ENCODE assay signal across 1 cellular context in the genomic region with DNA sequence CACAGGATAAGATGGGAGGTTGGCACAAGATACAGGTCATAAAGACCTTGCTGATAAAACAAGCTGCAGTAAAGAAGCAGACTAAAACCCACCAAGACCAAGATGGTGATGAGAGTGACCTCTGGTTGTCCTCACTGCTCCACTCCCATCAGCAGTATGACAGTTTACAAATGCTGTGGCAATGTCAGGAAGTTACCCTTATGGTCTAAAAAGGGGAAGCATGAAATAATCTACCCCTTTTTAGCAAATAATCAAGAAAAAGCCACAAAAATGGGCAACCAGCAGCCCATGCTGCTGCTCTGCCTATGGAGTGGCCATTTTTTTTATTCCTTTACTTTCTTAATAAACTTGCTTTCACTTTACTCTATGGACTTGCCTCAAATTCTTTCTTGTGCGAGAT.
TF ChIP-seq lines count a peak whose summit lies in the region.

No MANE protein-coding gene starts in this region.

TF ChIP-seq in GM12878, 131 proteins besides CTCF, POLR2A, EP300 and RAD21:
- TF ChIP-seq ATF7 (IDR thresholded peaks at IDR 0.05; ENCODE audit: low read depth) = peak; percentile 38; the same call in 1 of the 2 replicates
- no peak for TF ChIP-seq BMI1 (IDR thresholded peaks at IDR 0.05; ENCODE audit: borderline replicate concordance)
- TF ChIP-seq NR2F1 (conservative IDR thresholded peaks at IDR 0.05) = 0 out of 2 replicates have a peak, but pooled peaks have one; percentile 20
- TF ChIP-seq MLLT1 (IDR thresholded peaks at IDR 0.05) = 0 out of 2 replicates have a peak, but pooled peaks have one; percentile 17
- TF ChIP-seq IKZF1 (conservative IDR thresholded peaks at IDR 0.05) = 0 out of 2 replicates have a peak, but pooled peaks have one; percentile 34
- peak; percentile 33 to 42; a peak in 2 of 4 replicates for TF ChIP-seq IKZF2 (IDR thresholded peaks at IDR 0.05)
- TF ChIP-seq MTA2 (IDR thresholded peaks at IDR 0.05; ENCODE audit: low read depth) = peak; percentile 48; the same call in 1 of the 2 replicates
- TF ChIP-seq EGR1 (IDR thresholded peaks at IDR 0.05; ENCODE audit: borderline replicate concordance in 1 of 2, low read depth in 2 of 2, low read length in 2 of 2) = no peak
- peak; percentile 80 for TF ChIP-seq ZNF687 (IDR thresholded peaks at IDR 0.05)
- peak; percentile 12; the same call in 1 of the 2 replicates for TF ChIP-seq PKNOX1 (IDR thresholded peaks at IDR 0.05)
TF ChIP-seq in GM12878: peak in this region for 8.
